ENCODE assay signal across 1 cellular context in the genomic region with DNA sequence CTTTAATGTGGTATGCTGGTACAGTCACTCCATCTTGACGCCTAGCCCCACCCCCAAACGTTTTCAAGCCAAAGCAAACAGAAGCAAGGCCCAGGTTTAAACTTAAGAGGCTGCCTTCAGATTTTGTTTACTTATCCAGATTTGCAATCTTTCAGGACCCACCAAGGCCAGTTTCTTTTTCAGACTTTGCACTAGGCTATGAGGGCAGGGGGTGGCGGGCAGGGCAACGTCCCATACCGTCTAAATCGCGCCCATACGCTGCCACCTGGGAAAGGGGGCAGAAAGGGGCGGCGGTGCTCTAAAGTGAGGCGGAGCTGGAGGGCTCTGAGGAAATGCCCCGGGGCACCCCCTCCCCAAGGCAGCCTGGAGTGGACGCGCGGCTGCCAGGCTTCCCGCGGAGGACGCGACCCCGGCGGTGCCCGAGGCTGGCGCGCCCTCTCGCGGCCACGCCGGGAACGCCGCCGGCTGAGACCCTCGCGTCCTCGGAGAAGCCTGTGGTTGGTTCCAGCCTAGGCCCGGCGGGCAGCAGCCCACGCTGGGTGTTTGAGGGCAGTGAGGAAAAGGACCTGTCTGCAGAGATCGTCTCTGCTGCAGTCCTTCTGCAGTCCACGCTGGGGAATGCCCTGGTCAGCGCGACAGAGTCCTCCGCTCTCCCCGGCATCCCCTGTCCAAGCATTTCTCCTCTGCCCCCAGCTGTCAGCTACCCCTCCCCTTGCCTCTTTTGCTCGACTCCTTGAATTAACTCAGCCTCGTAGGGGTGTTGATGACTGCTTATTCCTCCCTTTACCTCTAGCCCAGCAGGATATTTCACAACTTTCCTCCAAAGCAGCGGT.
TF ChIP-seq lines count a peak whose summit lies in the region.

No MANE protein-coding gene starts in this region.

TF ChIP-seq in K562, 482 proteins besides CTCF, POLR2A, EP300 and RAD21 (continued from another document):
- TF ChIP-seq MYC (IDR thresholded peaks at IDR 0.05; ENCODE audit: low read depth, low read length): 0 out of 2 replicates have a peak, but pooled peaks have one; percentile 21
- no peak for TF ChIP-seq MYC (CRISPR knock-in tag; IDR thresholded peaks at IDR 0.05; ENCODE audit: borderline replicate concordance, low read depth)
- TF ChIP-seq MCM5 (IDR thresholded peaks at IDR 0.05; ENCODE audit: low read depth): no peak
- TF ChIP-seq TAF1 (IDR thresholded peaks at IDR 0.05; ENCODE audit: control insufficient read depth, extremely low read depth, insufficient read depth, low read length, severe bottlenecking): no peak
- no peak for TF ChIP-seq ZNF431 (CRISPR knock-in tag; IDR thresholded peaks at IDR 0.05)
- TF ChIP-seq, protein P1, sequence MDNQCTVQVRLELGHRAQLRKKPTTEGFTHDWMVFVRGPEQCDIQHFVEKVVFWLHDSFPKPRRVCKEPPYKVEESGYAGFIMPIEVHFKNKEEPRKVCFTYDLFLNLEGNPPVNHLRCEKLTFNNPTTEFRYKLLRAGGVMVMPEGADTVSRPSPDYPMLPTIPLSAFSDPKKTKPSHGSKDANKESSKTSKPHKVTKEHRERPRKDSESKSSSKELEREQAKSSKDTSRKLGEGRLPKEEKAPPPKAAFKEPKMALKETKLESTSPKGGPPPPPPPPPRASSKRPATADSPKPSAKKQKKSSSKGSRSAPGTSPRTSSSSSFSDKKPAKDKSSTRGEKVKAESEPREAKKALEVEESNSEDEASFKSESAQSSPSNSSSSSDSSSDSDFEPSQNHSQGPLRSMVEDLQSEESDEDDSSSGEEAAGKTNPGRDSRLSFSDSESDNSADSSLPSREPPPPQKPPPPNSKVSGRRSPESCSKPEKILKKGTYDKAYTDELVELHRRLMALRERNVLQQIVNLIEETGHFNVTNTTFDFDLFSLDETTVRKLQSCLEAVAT (IDR thresholded peaks at IDR 0.05): no peak
- peak; percentile 83 for TF ChIP-seq STAG1 (CRISPR knock-in tag; IDR thresholded peaks at IDR 0.05; ENCODE audit: borderline replicate concordance)
- peak; percentile 63 for TF ChIP-seq SMC3 (conservative IDR thresholded peaks at IDR 0.05; ENCODE audit: insufficient read depth, low read depth, low read length)
